In genomic region chr14:75069021-75069810, GRCh38 we compare ENCODE assay signal across 8 cellular contexts. TPM values are rescaled to one million over a fixed set of nuclear protein-coding genes. Genes with fewer than 3 reads are reported as not detected.
A peak's percentile ranks its signal among the peaks of the same experiment; 100 is the strongest.
DNase-seq lines count a peak whose midpoint lies in the region; ATAC-seq and TF ChIP-seq lines count a peak whose summit lies in the region.

Gene ZC2HC1C (plus strand): TSS chr14:75069641. CDS start chr14:75070574, 933 bp downstream.

- H3K27ac ChIP-seq in thoracic aorta, result peak within 1 kb of the TSS; percentile 81 to 84

- peak within 1 kb of the TSS; percentile 74 for H3K4me3 ChIP-seq in thoracic aorta

- no peaks in the 10 kb centered on the region for H3K27me3 ChIP-seq in thoracic aorta (replicated peaks; ENCODE audit: insufficient read depth)

- H3K27ac Mint-ChIP-seq in Calu3 (ENCODE audit: unreplicated experiment), result peak within 1 kb of the TSS; percentile 77
- H3K27ac Mint-ChIP-seq in activated naive CD4-positive, alpha-beta T cell treated with anti-CD3 and anti-CD28 coated beads, Interleukin-2, amount 50 U/mL, for 72 hours, result no peak within 1 kb of the TSS

- H3K36me3 Mint-ChIP-seq in Calu3 (ENCODE audit: insufficient read depth, unreplicated experiment), result peaks cover 10% of the 10 kb centered on the region
- H3K36me3 Mint-ChIP-seq in activated naive CD4-positive, alpha-beta T cell treated with anti-CD3 and anti-CD28 coated beads, Interleukin-2, amount 50 U/mL, for 72 hours, result peaks cover 0 to under 1% of the 10 kb centered on the region in 2 donors

- H3K9me3 Mint-ChIP-seq in Calu3 (ENCODE audit: low read depth, unreplicated experiment), result no peaks in the 10 kb centered on the region
- H3K9me3 Mint-ChIP-seq in activated naive CD4-positive, alpha-beta T cell treated with anti-CD3 and anti-CD28 coated beads, Interleukin-2, amount 50 U/mL, for 72 hours, result no peaks in the 10 kb centered on the region

- H3K4me1 Mint-ChIP-seq in Calu3 (ENCODE audit: low read depth, unreplicated experiment), result no peaks in the 10 kb centered on the region

- in situ Hi-C loops in SK-MEL-5 (cut with HindIII; ENCODE audit: low pct_unique_long_range_greater_than_20kb, low sequenced_read_pairs), result no loop called here

- no peaks in the 10 kb centered on the region for H3K9me3 ChIP-seq in thoracic aorta

- H3K4me1 ChIP-seq in thoracic aorta (ENCODE audit: control insufficient read depth in 1 of 2, low read depth in 2 of 2), result peaks cover 2 to 25% of the 10 kb centered on the region in 2 donors

- TF ChIP-seq CTCF in Calu3 (IDR thresholded peaks at IDR 0.05; ENCODE audit: unreplicated experiment) (no peak), thoracic aorta (IDR thresholded peaks at IDR 0.05) (no peak)

- peak; percentile 92 for DNase-seq in Calu3
- DNase-seq in Kasumi-1 (lab: John Stamatoyannopoulos, UW), result peak; percentile 27 to 39
- DNase-seq in SK-MEL-5 (ENCODE audit: low read depth, low spot score), result peak; percentile 94
- DNase-seq in activated naive CD4-positive, alpha-beta T cell treated with anti-CD3 and anti-CD28 coated beads, Interleukin-2, amount 50 U/mL, for 72 hours (ENCODE audit: low spot score in 2 of 2), result peak; percentile 73 to 90
- DNase-seq in glomerular visceral epithelial cell (ENCODE audit: extremely low spot score), result peak; percentile 89
- DNase-seq in nucleus accumbens (lab: John Stamatoyannopoulos, UW), result peak; percentile 29 to 98 (median 93)
- DNase-seq in thoracic aorta (ENCODE audit: low spot score), result peak; percentile 75

- intact Hi-C loops in Calu3 (cut with micrococcal nuclease; ENCODE audit: unreplicated experiment), result no loop called here

- no TSS peak for BruUV-seq in Calu3 (replicated peaks; lab: Mats Ljungman, UMichigan)

- CTCF ChIA-PET in Calu3 (lab: Charles Lee), result no interaction called here

- no peaks in the 10 kb centered on the region for H3K27me3 Mint-ChIP-seq in Calu3 (ENCODE audit: unreplicated experiment)

- no peak within 1 kb of the TSS for H3K4me3 Mint-ChIP-seq in Calu3 (ENCODE audit: low read depth, unreplicated experiment)

- no peaks in the 10 kb centered on the region for H3K36me3 ChIP-seq in thoracic aorta

- ATAC-seq in GM21526 (IDR thresholded peaks at IDR 0.05; ENCODE audit: low FRiP score, unreplicated experiment) (peak; percentile 51), thoracic aorta (ENCODE audit: insufficient number of reproducible peaks, low FRiP score, low read depth) (peak; percentile 81)
- peak; percentile 93 to 95 for ATAC-seq in activated naive CD4-positive, alpha-beta T cell treated with anti-CD3 and anti-CD28 coated beads, Interleukin-2, amount 50 U/mL, for 72 hours

RNA-seq across cellular contexts. Expression of gene ZC2HC1C, which starts in this region (rescaled TPM):
- total RNA-seq in Calu3 (2022), result 5.1 and 5.3 TPM in 2 replicates
- 3.9 and 4.6 TPM in 2 replicates for total RNA-seq in SK-MEL-5 (2014; rRNA removed; shearing (Covaris generic))
- 2.1 and 3.9 TPM in 2 replicates for polyA plus RNA-seq in SK-MEL-5 (2015; cell fraction: cytosol; rRNA removed)
- polyA plus RNA-seq in SK-MEL-5 (2015; cell fraction: nucleus; rRNA removed), result 3.4 and 6.1 TPM in 2 replicates
- total RNA-seq in activated naive CD4-positive, alpha-beta T cell treated with anti-CD3 and anti-CD28 coated beads, Interleukin-2, amount 50 U/mL, for 72 hours, result 1 to 10 TPM; 1.5 to 1.8 TPM
- 1 to 10 TPM in 1 of 2 donors, under 1 TPM in 1; 0.27 to 1.1 TPM for total RNA-seq in thoracic aorta

Comparison
In these comparisons a context has a peak if more than half of its experiments do, and no peak if none do; other contexts are left out.
1. Peak in every context shown above with its lines: DNase-seq, ATAC-seq, H3K4me3 ChIP-seq and H3K27ac ChIP-seq.
2. DNase-seq: peak in every context shown above with its lines; median percentile 94 in SK-MEL-5; 93 in nucleus accumbens; 92 in Calu3; 89 in glomerular visceral epithelial cell; 82 in activated naive CD4-positive, alpha-beta T cell treated with anti-CD3 and anti-CD28 coated beads, Interleukin-2, amount 50 U/mL, for 72 hours; 75 in thoracic aorta; 33 in Kasumi-1.